8 cellular contexts compared by ENCODE assay signal in genomic region chr10:5412277-5412941, GRCh38. TPM values are rescaled to one million over a fixed set of nuclear protein-coding genes. Genes with fewer than 3 reads are reported as not detected.
DNase-seq lines count a peak whose midpoint lies in the region; ATAC-seq and TF ChIP-seq lines count a peak whose summit lies in the region.

NET1 (plus strand) TSS chr10:5412557; CDS start chr10:5412693, 136 bp downstream.

- peak within 1 kb of the TSS; percentile 87 for H3K4me2 ChIP-seq in neural progenitor cell

- H3K27me3 Mint-ChIP-seq in neural progenitor cell (ENCODE audit: insufficient read depth, low read depth): peaks cover 2% of the 10 kb centered on the region

- peak; percentile 97 for ATAC-seq in foreskin keratinocyte

- H3F3A ChIP-seq in neural progenitor cell (ENCODE audit: low read depth): no peaks in the 10 kb centered on the region

- H2AFZ ChIP-seq in neural progenitor cell (replicated peaks): peak within 1 kb of the TSS; percentile 94

- H3K9me3 Mint-ChIP-seq in neural progenitor cell: peaks cover 24% of the 10 kb centered on the region

- no peaks in the 10 kb centered on the region for H3K36me3 ChIP-seq in neural progenitor cell

- peak; percentile 93 for DNase-seq in ELR (ENCODE audit: low read depth)
- DNase-seq in GOT3 (lab: John Stamatoyannopoulos, UW): peak; percentile 79
- DNase-seq in LHCN-M2 (ENCODE audit: low read depth): peak; percentile 84
- DNase-seq in activated gamma-delta T cell treated with Interleukin-2 at 50 U/mL for 16 hours: peak; percentile 43
- peak; percentile 57 to 80 for DNase-seq in foreskin keratinocyte
- peak; percentile 97 for DNase-seq in neural progenitor cell (ENCODE audit: low spot score)
- DNase-seq in stromal cell of bone marrow (ENCODE audit: low read depth): peak; percentile 59

- peak; percentile 70 for TF ChIP-seq POLR2A in Raji (IDR thresholded peaks at IDR 0.05; ENCODE audit: insufficient read depth, low read depth, low read length)

- TF ChIP-seq CTCF in foreskin keratinocyte (conservative IDR thresholded peaks at IDR 0.05) (peak; percentile 13), neural progenitor cell (IDR thresholded peaks at IDR 0.05) (no peak)

- H3K9ac ChIP-seq in neural progenitor cell: peak within 1 kb of the TSS; percentile 69

- H3K9me3 ChIP-seq in neural progenitor cell (ENCODE audit: low read depth): no peaks in the 10 kb centered on the region

- H3K4me1 Mint-ChIP-seq in neural progenitor cell: peaks cover 5% of the 10 kb centered on the region

- no peaks in the 10 kb centered on the region for H3K27me3 ChIP-seq in foreskin keratinocyte
- no peaks in the 10 kb centered on the region for H3K27me3 ChIP-seq in neural progenitor cell

- peak within 1 kb of the TSS; percentile 91 for H3K27ac ChIP-seq in foreskin keratinocyte
- no peak within 1 kb of the TSS for H3K27ac ChIP-seq in neural progenitor cell

- no peak within 1 kb of the TSS for H3K4me3 Mint-ChIP-seq in neural progenitor cell

- H3K79me2 ChIP-seq in neural progenitor cell (ENCODE audit: low read depth): peaks cover 46% of the 10 kb centered on the region

- H3K27ac Mint-ChIP-seq in neural progenitor cell: peak within 1 kb of the TSS; percentile 39

- peak within 1 kb of the TSS; percentile 94 for H3K4me3 ChIP-seq in neural progenitor cell

- H3K4me1 ChIP-seq in foreskin keratinocyte (peaks cover 14% of the 10 kb centered on the region), neural progenitor cell (peaks cover 21% of the 10 kb centered on the region)

- peaks cover 18% of the 10 kb centered on the region for H3K36me3 Mint-ChIP-seq in neural progenitor cell

- H4K20me1 ChIP-seq in neural progenitor cell (ENCODE audit: low read depth): peaks cover 22% of the 10 kb centered on the region

RNA-seq across cellular contexts. Expression of gene NET1, which starts in this region (rescaled TPM):
- total RNA-seq in LHCN-M2 (2014; rRNA removed) (43.2 and 56.2 TPM in 2 replicates), foreskin keratinocyte (164 and 203 TPM in 2 replicates), neural progenitor cell (ENCODE audit: low replicate concordance) (65.2 and 90.5 TPM in 2 replicates)
- polyA plus RNA-seq in LHCN-M2 (2012): 9.4 TPM
- polyA plus RNA-seq in foreskin keratinocyte: 63.4 and 64.3 TPM in 2 replicates

Comparison
In these comparisons a context has a peak if more than half of its experiments do, and no peak if none do; other contexts are left out.
1. DNase-seq: peak in every context shown above with its lines; median percentile 97 in neural progenitor cell; 93 in ELR; 84 in LHCN-M2; 79 in GOT3; 68 in foreskin keratinocyte; 59 in stromal cell of bone marrow; 43 in activated gamma-delta T cell treated with Interleukin-2 at 50 U/mL for 16 hours.